1 cellular context compared by ENCODE assay signal in genomic region chr3:10845240-10845761, GRCh38.
TF ChIP-seq lines count a peak whose summit lies in the region.

No MANE protein-coding gene starts in this region.

TF ChIP-seq in HepG2, 621 proteins besides CTCF, POLR2A, EP300 and RAD21 (continued from another document):
- TF ChIP-seq, protein P1, sequence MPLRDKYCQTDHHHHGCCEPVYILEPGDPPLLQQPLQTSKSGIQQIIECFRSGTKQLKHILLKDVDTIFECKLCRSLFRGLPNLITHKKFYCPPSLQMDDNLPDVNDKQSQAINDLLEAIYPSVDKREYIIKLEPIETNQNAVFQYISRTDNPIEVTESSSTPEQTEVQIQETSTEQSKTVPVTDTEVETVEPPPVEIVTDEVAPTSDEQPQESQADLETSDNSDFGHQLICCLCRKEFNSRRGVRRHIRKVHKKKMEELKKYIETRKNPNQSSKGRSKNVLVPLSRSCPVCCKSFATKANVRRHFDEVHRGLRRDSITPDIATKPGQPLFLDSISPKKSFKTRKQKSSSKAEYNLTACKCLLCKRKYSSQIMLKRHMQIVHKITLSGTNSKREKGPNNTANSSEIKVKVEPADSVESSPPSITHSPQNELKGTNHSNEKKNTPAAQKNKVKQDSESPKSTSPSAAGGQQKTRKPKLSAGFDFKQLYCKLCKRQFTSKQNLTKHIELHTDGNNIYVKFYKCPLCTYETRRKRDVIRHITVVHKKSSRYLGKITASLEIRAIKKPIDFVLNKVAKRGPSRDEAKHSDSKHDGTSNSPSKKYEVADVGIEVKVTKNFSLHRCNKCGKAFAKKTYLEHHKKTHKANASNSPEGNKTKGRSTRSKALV (CRISPR knock-in tag; IDR thresholded peaks at IDR 0.05): no peak
